In genomic region chr12:108562348-108563134, GRCh38 we compare ENCODE assay signal across 8 cellular contexts. TPM values are rescaled to one million over a fixed set of nuclear protein-coding genes. Genes with fewer than 3 reads are reported as not detected.
DNase-seq lines count a peak whose midpoint lies in the region; ATAC-seq and TF ChIP-seq lines count a peak whose summit lies in the region.

TSS of gene ISCU (plus strand) at chr12:108562596. CDS start at chr12:108562623, 27 bp downstream.

- H3K4me3 Mint-ChIP-seq in nephron = peak within 1 kb of the TSS; percentile 97 to 100 (median 100)

- peaks cover 11% of the 10 kb centered on the region; the same call in 1 of the 2 replicates for H4K20me1 ChIP-seq in MM.1S (ENCODE audit: insufficient read depth, low read length)

- peak within 1 kb of the TSS; percentile 100 for H3K27ac ChIP-seq in MM.1S (ENCODE audit: low read length)

- peaks cover 60% of the 10 kb centered on the region for H3F3A ChIP-seq in MM.1S (ENCODE audit: insufficient read depth, low read length)

- peak; percentile 71 for ATAC-seq in stimulated activated naive CD8-positive, alpha-beta T cell treated with anti-CD3 and anti-CD28 coated beads, Interleukin-15, Interleukin-2, amounts not matched to agents 100 U/mL and 50 U/mL, for 24 hours

- peaks cover 26% of the 10 kb centered on the region for H3K36me3 Mint-ChIP-seq in nephron (ENCODE audit: low read depth)

- H3K9me2 ChIP-seq in MM.1S (replicated peaks; ENCODE audit: insufficient read depth, low read length) = no peaks in the 10 kb centered on the region

- no peaks in the 10 kb centered on the region; the same call in 1 of the 2 replicates for H3K36me3 ChIP-seq in MM.1S (replicated peaks; ENCODE audit: insufficient read depth, low read length)

- H3K27me3 ChIP-seq in MM.1S (replicated peaks; ENCODE audit: insufficient read depth, low read length) = no peaks in the 10 kb centered on the region

- DNase-seq in G401 (ENCODE audit: low spot score) = peak; percentile 98
- peak; percentile 95 for DNase-seq in HCEC 1CT
- peak; percentile 98 for DNase-seq in MM.1S
- peak; percentile 87 for DNase-seq in SHP77 treated with DMSO at 0.1 percent for 48 hours (lab: John Stamatoyannopoulos, UW)
- DNase-seq in activated effector memory CD4-positive, alpha-beta T cell treated with anti-CD3 and anti-CD28 coated beads, Interleukin-2, amount 50 U/mL, for 16 hours = peak; percentile 100
- DNase-seq in fibroblast of the aortic adventitia (ENCODE audit: low read depth) = peak; percentile 96
- DNase-seq in stimulated activated naive CD8-positive, alpha-beta T cell treated with anti-CD3 and anti-CD28 coated beads, Interleukin-15, Interleukin-2, amounts not matched to agents 100 U/mL and 50 U/mL, for 24 hours = peak; percentile 99

- peaks cover 81% of the 10 kb centered on the region for H3K79me2 ChIP-seq in MM.1S (ENCODE audit: low read length)

- peak within 1 kb of the TSS; percentile 98 for H3K9ac ChIP-seq in MM.1S (ENCODE audit: low read length)

- H3K4me3 ChIP-seq in MM.1S (ENCODE audit: low read length) (peak within 1 kb of the TSS; percentile 98), fibroblast of the aortic adventitia (ENCODE audit: low read depth, low read length) (peak within 1 kb of the TSS; percentile 99)

- H3K27ac Mint-ChIP-seq in nephron = peak within 1 kb of the TSS; percentile 98 to 99 (median 99)

- peak within 1 kb of the TSS; percentile 85 for H2AFZ ChIP-seq in MM.1S (ENCODE audit: low read length)

- H3K4me1 ChIP-seq in MM.1S (ENCODE audit: low read length) = peaks cover 42% of the 10 kb centered on the region

- no peaks in the 10 kb centered on the region for H3K9me3 ChIP-seq in MM.1S (replicated peaks; ENCODE audit: insufficient read depth, low read length)

- H3K9me3 Mint-ChIP-seq in nephron = no peaks in the 10 kb centered on the region

- no peaks in the 10 kb centered on the region for H3K27me3 Mint-ChIP-seq in nephron (ENCODE audit: low read depth)

- H3K4me1 Mint-ChIP-seq in nephron = peaks cover 54% of the 10 kb centered on the region

- TF ChIP-seq CTCF in MM.1S (IDR thresholded peaks at IDR 0.05; ENCODE audit: low read length) (no peak), fibroblast of the aortic adventitia (IDR thresholded peaks at IDR 0.05; ENCODE audit: insufficient read depth, low read length) (no peak), nephron (IDR thresholded peaks at IDR 0.05; ENCODE audit: unreplicated experiment in 3 of 3) (no peak)

- in situ Hi-C loops in G401 (cut with HindIII; ENCODE audit: low sequenced_read_pairs) = no loop called here

- peak within 1 kb of the TSS; percentile 96 for H3K4me2 ChIP-seq in MM.1S (ENCODE audit: low read depth, low read length)

RNA-seq across cellular contexts. Expression of gene ISCU, which starts in this region (rescaled TPM):
- 157 and 159 TPM in 2 replicates for total RNA-seq in G401 (2014; rRNA removed; shearing (Covaris generic))
- total RNA-seq in fibroblast of the aortic adventitia (ENCODE audit: low replicate concordance) = 136 TPM in 2 replicates

Comparison
In these comparisons a context has a peak if more than half of its experiments do, and no peak if none do; other contexts are left out.
1. Peak in every context shown above with its lines: DNase-seq, ATAC-seq, H3K4me3 ChIP-seq and H3K27ac ChIP-seq.